ENCODE assay signal across 16 cellular contexts in the genomic region with DNA sequence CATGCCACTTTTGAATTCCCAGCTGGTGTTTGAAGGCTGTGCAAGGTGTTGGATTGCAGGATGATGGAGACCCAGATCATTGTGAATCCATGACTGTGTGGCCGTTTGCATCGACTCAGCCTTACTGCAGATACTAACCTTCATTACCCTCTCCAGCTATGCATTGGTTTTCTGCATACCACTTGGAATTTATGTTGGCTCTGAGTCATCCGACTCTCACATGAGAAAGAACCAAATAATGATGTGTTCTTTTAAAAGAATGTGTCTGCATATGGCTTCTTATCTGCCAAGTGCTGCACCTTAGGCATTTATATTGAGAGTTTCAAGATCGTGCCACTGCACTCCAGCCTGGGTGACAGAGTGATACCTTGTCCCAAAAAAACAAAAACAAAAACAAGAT.
A peak's percentile ranks its signal among the peaks of the same experiment; 100 is the strongest.
DNase-seq lines count a peak whose midpoint lies in the region; ATAC-seq and TF ChIP-seq lines count a peak whose summit lies in the region.
"Had no signal": no experiment of that assay in that cellular context is flagged by ENCODE, and none has a peak within 500 bp of the region (broad histone marks: within the 10 kb centered on the region; RNA-seq: fewer than 3 reads in every experiment).

No MANE protein-coding gene starts in this region.

- H3K27me3 Mint-ChIP-seq in activated naive CD4-positive, alpha-beta T cell treated with anti-CD3 and anti-CD28 coated beads, Interleukin-2, amount 50 U/mL, for 24 hours = no peaks in the 10 kb centered on the region
- H3K27me3 Mint-ChIP-seq in activated naive CD4-positive, alpha-beta T cell treated with anti-CD3 and anti-CD28 coated beads for 36 hours (ENCODE audit: low read depth) = no peaks in the 10 kb centered on the region
- H3K27me3 Mint-ChIP-seq in WTC11 (ENCODE audit: low read depth) = no peaks in the 10 kb centered on the region
- H3K27me3 Mint-ChIP-seq: memory B cell had no signal

- peaks cover 3% of the 10 kb centered on the region for H3K36me3 Mint-ChIP-seq in activated naive CD4-positive, alpha-beta T cell treated with anti-CD3 and anti-CD28 coated beads, Interleukin-2, amount 50 U/mL, for 24 hours
- H3K36me3 Mint-ChIP-seq in activated naive CD4-positive, alpha-beta T cell treated with anti-CD3 and anti-CD28 coated beads for 36 hours (ENCODE audit: low read depth) = peaks cover 17% of the 10 kb centered on the region
- H3K36me3 Mint-ChIP-seq in WTC11 = peaks cover 32% of the 10 kb centered on the region
- peaks cover 61% of the 10 kb centered on the region for H3K36me3 Mint-ChIP-seq in stimulated activated effector memory CD8-positive, alpha-beta T cell treated with anti-CD3 and anti-CD28 coated beads, Interleukin-12 subunit alpha, Interleukin-12 subunit beta, amount 100 ng/mL, for 72 hours

- intact Hi-C loops in activated naive CD4-positive, alpha-beta T cell treated with anti-CD3 and anti-CD28 coated beads for 36 hours (cut with micrococcal nuclease) = no loop called here

- peak overlapping the region; percentile 62 for H3K27ac Mint-ChIP-seq in activated naive CD4-positive, alpha-beta T cell treated with anti-CD3 and anti-CD28 coated beads, Interleukin-2, amount 50 U/mL, for 24 hours
- H3K27ac Mint-ChIP-seq in activated naive CD4-positive, alpha-beta T cell treated with anti-CD3 and anti-CD28 coated beads for 36 hours = no peak overlapping the region
- peak overlapping the region; percentile 65; the same call in 1 of the 2 replicates for H3K27ac Mint-ChIP-seq in WTC11
- peak overlapping the region; percentile 79 for H3K27ac Mint-ChIP-seq in stimulated activated effector memory CD8-positive, alpha-beta T cell treated with anti-CD3 and anti-CD28 coated beads, Interleukin-12 subunit alpha, Interleukin-12 subunit beta, amount 100 ng/mL, for 72 hours
- H3K27ac Mint-ChIP-seq: activated CD8-positive, alpha-beta T cell treated with anti-CD3 and anti-CD28 coated beads, Interleukin-2, amount 10 ng/mL, durations not matched to agents 7 days and 5 days; activated naive CD4-positive, alpha-beta T cell treated with anti-CD3 and anti-CD28 coated beads, Interleukin-2, amount 50 U/mL, for 72 hours; memory B cell; T-helper 2 cell treated with Interferon-gamma antibody and Interleukin-4, amounts not matched to agents 5 μg/mL and 100 μg/mL, for 36 hours had no signal

- DNase-seq in activated naive CD4-positive, alpha-beta T cell treated with anti-CD3 and anti-CD28 coated beads for 36 hours = no peak
- no peak for DNase-seq in WTC11 (ENCODE audit: low spot score)
- DNase-seq in fibroblast of villous mesenchyme (ENCODE audit: low read depth) = peak; percentile 77
- DNase-seq in stimulated activated effector memory CD8-positive, alpha-beta T cell treated with anti-CD3 and anti-CD28 coated beads, Interleukin-12 subunit alpha, Interleukin-12 subunit beta, amount 100 ng/mL, for 72 hours (ENCODE audit: low spot score in 2 of 2) = no peak
- DNase-seq in NCI-H2196 (lab: John Stamatoyannopoulos, UW; ENCODE audit: unreplicated experiment) = no peak
- no peak for DNase-seq in NCI-H774 (lab: John Stamatoyannopoulos, UW)
- DNase-seq: 8988T; activated CD8-positive, alpha-beta T cell treated with anti-CD3 and anti-CD28 coated beads, Interleukin-2, amount 10 ng/mL, durations not matched to agents 7 days and 5 days; DMS79; Kasumi-1; testis had no signal

- CTCF ChIA-PET in activated naive CD4-positive, alpha-beta T cell treated with anti-CD3 and anti-CD28 coated beads for 36 hours (lab: Charles Lee) = interaction anchor here (0.8 kb wide), 1 partner anchor 109 kb away, joined by 4 read pairs; no protein-coding TSS in a partner anchor
- CTCF ChIA-PET in WTC11 (lab: Charles Lee) = no interaction called here

- peaks cover 10% of the 10 kb centered on the region for H3K4me1 Mint-ChIP-seq in activated naive CD4-positive, alpha-beta T cell treated with anti-CD3 and anti-CD28 coated beads, Interleukin-2, amount 50 U/mL, for 24 hours
- peaks cover 4% of the 10 kb centered on the region for H3K4me1 Mint-ChIP-seq in activated naive CD4-positive, alpha-beta T cell treated with anti-CD3 and anti-CD28 coated beads for 36 hours (ENCODE audit: low read depth)
- peaks cover 3% of the 10 kb centered on the region; the same call in 1 of the 2 replicates for H3K4me1 Mint-ChIP-seq in WTC11
- peaks cover 15% of the 10 kb centered on the region for H3K4me1 Mint-ChIP-seq in stimulated activated effector memory CD8-positive, alpha-beta T cell treated with anti-CD3 and anti-CD28 coated beads, Interleukin-12 subunit alpha, Interleukin-12 subunit beta, amount 100 ng/mL, for 72 hours

- TF ChIP-seq CTCF in WTC11 (IDR thresholded peaks at IDR 0.05) (no peak), fibroblast of villous mesenchyme (IDR thresholded peaks at IDR 0.05; ENCODE audit: insufficient read depth, low read depth, low read length) (no peak)

- H3K4me3 ChIP-seq in fibroblast of villous mesenchyme (ENCODE audit: low read depth, low read length) = no peak overlapping the region
- H3K4me3 ChIP-seq: testis had no signal

- H3K9me3 Mint-ChIP-seq in activated naive CD4-positive, alpha-beta T cell treated with anti-CD3 and anti-CD28 coated beads, Interleukin-2, amount 50 U/mL, for 24 hours = no peaks in the 10 kb centered on the region
- H3K9me3 Mint-ChIP-seq in activated naive CD4-positive, alpha-beta T cell treated with anti-CD3 and anti-CD28 coated beads for 36 hours = no peaks in the 10 kb centered on the region
- no peaks in the 10 kb centered on the region for H3K9me3 Mint-ChIP-seq in WTC11
- H3K9me3 Mint-ChIP-seq in stimulated activated effector memory CD8-positive, alpha-beta T cell treated with anti-CD3 and anti-CD28 coated beads, Interleukin-12 subunit alpha, Interleukin-12 subunit beta, amount 100 ng/mL, for 72 hours = no peaks in the 10 kb centered on the region
- H3K9me3 Mint-ChIP-seq: activated naive CD4-positive, alpha-beta T cell treated with anti-CD3 and anti-CD28 coated beads, Interleukin-2, amount 50 U/mL, for 72 hours; memory B cell; T-helper 2 cell treated with Interferon-gamma antibody and Interleukin-4, amounts not matched to agents 5 μg/mL and 100 μg/mL, for 36 hours had no signal

- POLR2A ChIA-PET in WTC11 (lab: Charles Lee) = no interaction called here

- H3K4me3 Mint-ChIP-seq in activated naive CD4-positive, alpha-beta T cell treated with anti-CD3 and anti-CD28 coated beads, Interleukin-2, amount 50 U/mL, for 24 hours = no peak overlapping the region
- no peak overlapping the region for H3K4me3 Mint-ChIP-seq in activated naive CD4-positive, alpha-beta T cell treated with anti-CD3 and anti-CD28 coated beads for 36 hours
- H3K4me3 Mint-ChIP-seq in WTC11 = no peak overlapping the region
- H3K4me3 Mint-ChIP-seq in stimulated activated effector memory CD8-positive, alpha-beta T cell treated with anti-CD3 and anti-CD28 coated beads, Interleukin-12 subunit alpha, Interleukin-12 subunit beta, amount 100 ng/mL, for 72 hours = no peak overlapping the region
- H3K4me3 Mint-ChIP-seq: activated CD8-positive, alpha-beta T cell treated with anti-CD3 and anti-CD28 coated beads, Interleukin-2, amount 10 ng/mL, durations not matched to agents 7 days and 5 days; memory B cell; T-helper 2 cell treated with Interferon-gamma antibody and Interleukin-4, amounts not matched to agents 5 μg/mL and 100 μg/mL, for 36 hours had no signal

- ATAC-seq in WTC11 (no peak), HG02763 (IDR thresholded peaks at IDR 0.05; ENCODE audit: unreplicated experiment) (no peak)
- ATAC-seq in stimulated activated effector memory CD8-positive, alpha-beta T cell treated with anti-CD3 and anti-CD28 coated beads, Interleukin-12 subunit alpha, Interleukin-12 subunit beta, amount 100 ng/mL, for 72 hours = no peak
- ATAC-seq: activated CD8-positive, alpha-beta T cell treated with anti-CD3 and anti-CD28 coated beads, Interleukin-2, amount 10 ng/mL, durations not matched to agents 7 days and 5 days; activated naive CD4-positive, alpha-beta T cell treated with anti-CD3 and anti-CD28 coated beads, Interleukin-2, amount 50 U/mL, for 72 hours had no signal

TF ChIP-seq in WTC11, 78 proteins besides CTCF, POLR2A, EP300 and RAD21 (continues in another document):
- TF ChIP-seq NFE2L1 (CRISPR knock-in tag; IDR thresholded peaks at IDR 0.05) (no peak), IRF2 (CRISPR knock-in tag; IDR thresholded peaks at IDR 0.05; ENCODE audit: borderline replicate concordance, low read depth) (no peak), NR1H2 (CRISPR knock-in tag; IDR thresholded peaks at IDR 0.05) (no peak)
- TF ChIP-seq, protein P1, sequence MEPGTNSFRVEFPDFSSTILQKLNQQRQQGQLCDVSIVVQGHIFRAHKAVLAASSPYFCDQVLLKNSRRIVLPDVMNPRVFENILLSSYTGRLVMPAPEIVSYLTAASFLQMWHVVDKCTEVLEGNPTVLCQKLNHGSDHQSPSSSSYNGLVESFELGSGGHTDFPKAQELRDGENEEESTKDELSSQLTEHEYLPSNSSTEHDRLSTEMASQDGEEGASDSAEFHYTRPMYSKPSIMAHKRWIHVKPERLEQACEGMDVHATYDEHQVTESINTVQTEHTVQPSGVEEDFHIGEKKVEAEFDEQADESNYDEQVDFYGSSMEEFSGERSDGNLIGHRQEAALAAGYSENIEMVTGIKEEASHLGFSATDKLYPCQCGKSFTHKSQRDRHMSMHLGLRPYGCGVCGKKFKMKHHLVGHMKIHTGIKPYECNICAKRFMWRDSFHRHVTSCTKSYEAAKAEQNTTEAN (CRISPR knock-in tag; IDR thresholded peaks at IDR 0.05) = no peak
